ENCODE assay signal across 33 cellular contexts in genomic region chr2:236684534-236685256, GRCh38.
A peak's percentile ranks its signal among the peaks of the same experiment; 100 is the strongest.
DNase-seq lines count a peak whose midpoint lies in the region; ATAC-seq, FAIRE-seq and TF ChIP-seq lines count a peak whose summit lies in the region.
"Had no signal": no experiment of that assay in that cellular context is flagged by ENCODE, and none has a peak within 500 bp of the region (broad histone marks: within the 10 kb centered on the region; RNA-seq: fewer than 3 reads in every experiment).

No MANE protein-coding gene starts in this region.

- BruUV-seq in Caco-2 (replicated peaks; lab: Mats Ljungman, UMichigan) (no TSS peak), GM12878 (replicated peaks; lab: Mats Ljungman, UMichigan) (no TSS peak)

- H2AFZ ChIP-seq in GM12878 (ENCODE audit: control insufficient read depth, low read depth, low read length): no peak overlapping the region

- no peak overlapping the region for H3K56ac ChIP-seq in mesendoderm (ENCODE audit: low read length)

- intact Hi-C loops in Caco-2 (cut with micrococcal nuclease; ENCODE audit: unreplicated experiment): no loop called here
- intact Hi-C loops in GM12878 (cut with micrococcal nuclease; ENCODE audit: unreplicated experiment): no loop called here
- intact Hi-C loops in activated T-helper 2 cell treated with anti-CD3 and anti-CD28 coated beads, Interferon-gamma antibody, Interleukin-2, Interleukin-4, amounts not matched to agents 10 μg/mL and 5 μg/mL and 100 μg/mL, durations not matched to agents 14 hours and 24 hours and 36 hours (cut with micrococcal nuclease): no loop called here

- TF ChIP-seq CTCF in Caco-2 (IDR thresholded peaks at IDR 0.05; ENCODE audit: insufficient read depth in 1 of 2, low read depth in 1 of 2, low read length in 1 of 2, severe bottlenecking in 1 of 2, unreplicated experiment in 1 of 2) (no peak), HFFc6 (IDR thresholded peaks at IDR 0.05) (no peak), GM12878 (IDR thresholded peaks at IDR 0.05 in 2 of 3, conservative IDR thresholded peaks at IDR 0.05 in 1 of 3; ENCODE audit: control insufficient read depth in 2 of 3, extremely low read depth in 1 of 3, insufficient read depth in 1 of 3, low read depth in 3 of 3, low read length in 3 of 3) (no peak)

- H2BK120ac ChIP-seq in mesendoderm (ENCODE audit: low read depth, low read length): no peak overlapping the region

- no peak overlapping the region for H3K4ac ChIP-seq in mesendoderm (ENCODE audit: low read depth, low read length)

- no peak for TF ChIP-seq EP300 in GM12878 (IDR thresholded peaks at IDR 0.05; ENCODE audit: borderline replicate concordance in 1 of 2, control insufficient read depth in 1 of 2, low read depth in 2 of 2, low read length in 2 of 2)

- H3K27ac Mint-ChIP-seq in Caco-2 (ENCODE audit: unreplicated experiment): peak overlapping the region; percentile 67
- no peak overlapping the region for H3K27ac Mint-ChIP-seq in HFFc6
- no peak overlapping the region for H3K27ac Mint-ChIP-seq in activated T-helper 2 cell treated with anti-CD3 and anti-CD28 coated beads, Interferon-gamma antibody, Interleukin-2, Interleukin-4, amounts not matched to agents 10 μg/mL and 5 μg/mL and 100 μg/mL, durations not matched to agents 14 hours and 24 hours and 36 hours
- H3K27ac Mint-ChIP-seq: B cell; effector memory CD8-positive, alpha-beta T cell; naive thymus-derived CD4-positive, alpha-beta T cell had no signal

- H2BK5ac ChIP-seq in mesendoderm (ENCODE audit: low read length): no peak overlapping the region

- TF ChIP-seq POLR2A in GM12878 (IDR thresholded peaks at IDR 0.05; ENCODE audit: low read depth, low read length): no peak

- in situ Hi-C loops in GM12878 (cut with MboI): no loop called here

- H3K4me1 ChIP-seq in Caco-2: no peaks in the 10 kb centered on the region
- H3K4me1 ChIP-seq in GM12878 (ENCODE audit: control insufficient read depth, insufficient read depth, low read length): no peaks in the 10 kb centered on the region
- peaks cover 7% of the 10 kb centered on the region for H3K4me1 ChIP-seq in mesendoderm (ENCODE audit: control insufficient read depth, low read depth, low read length)
- H3K4me1 ChIP-seq: transverse colon had no signal

- H3K9me3 ChIP-seq in Caco-2: no peaks in the 10 kb centered on the region
- H3K9me3 ChIP-seq in GM12878 (replicated peaks; ENCODE audit: control insufficient read depth, insufficient read depth, low read length): no peaks in the 10 kb centered on the region
- H3K9me3 ChIP-seq: SJSA1, transverse colon had no signal

- H3K36me3 Mint-ChIP-seq in Caco-2 (ENCODE audit: insufficient read depth, unreplicated experiment) (no peaks in the 10 kb centered on the region), HFFc6 (ENCODE audit: low read depth) (no peaks in the 10 kb centered on the region)
- no peaks in the 10 kb centered on the region for H3K36me3 Mint-ChIP-seq in activated T-helper 2 cell treated with anti-CD3 and anti-CD28 coated beads, Interferon-gamma antibody, Interleukin-2, Interleukin-4, amounts not matched to agents 10 μg/mL and 5 μg/mL and 100 μg/mL, durations not matched to agents 14 hours and 24 hours and 36 hours (ENCODE audit: low read depth)
- H3K36me3 Mint-ChIP-seq: naive thymus-derived CD4-positive, alpha-beta T cell had no signal

- no peak overlapping the region for H4K8ac ChIP-seq in mesendoderm (ENCODE audit: low read depth, low read length)

- no peak overlapping the region for H3K4me2 ChIP-seq in GM12878 (ENCODE audit: control insufficient read depth, insufficient read depth)
- no peak overlapping the region for H3K4me2 ChIP-seq in mesendoderm (ENCODE audit: low read length)

- H3K23ac ChIP-seq in mesendoderm (ENCODE audit: low read length): no peak overlapping the region

- no peak overlapping the region for H4K5ac ChIP-seq in mesendoderm (ENCODE audit: low read length)

- no peak overlapping the region for H3K27ac ChIP-seq in GM12878 (ENCODE audit: control insufficient read depth, insufficient read depth)
- H3K27ac ChIP-seq in mesendoderm (ENCODE audit: low read depth, low read length): no peak overlapping the region
- H3K27ac ChIP-seq: SJSA1, transverse colon, WERI-Rb-1 had no signal

- no peak for FAIRE-seq in GM12878 (lab: Jason Lieb, UNC)
- FAIRE-seq: GM12891, keratinocyte had no signal

- H4K20me1 ChIP-seq in GM12878 (ENCODE audit: control insufficient read depth, insufficient read depth): no peaks in the 10 kb centered on the region

- H3K9me3 Mint-ChIP-seq in Caco-2 (ENCODE audit: unreplicated experiment) (no peaks in the 10 kb centered on the region), HFFc6 (peaks cover 5% of the 10 kb centered on the region; the same call in 1 of the 2 replicates)
- H3K9me3 Mint-ChIP-seq in activated T-helper 2 cell treated with anti-CD3 and anti-CD28 coated beads, Interferon-gamma antibody, Interleukin-2, Interleukin-4, amounts not matched to agents 10 μg/mL and 5 μg/mL and 100 μg/mL, durations not matched to agents 14 hours and 24 hours and 36 hours: no peaks in the 10 kb centered on the region
- H3K9me3 Mint-ChIP-seq: effector memory CD8-positive, alpha-beta T cell; naive thymus-derived CD4-positive, alpha-beta T cell had no signal

- no peak overlapping the region for H2BK15ac ChIP-seq in mesendoderm (replicated peaks; ENCODE audit: low read depth)

- ATAC-seq in GM12878 (peak; percentile 41; the same call in 1 of the 3 replicates), GM18867 (IDR thresholded peaks at IDR 0.05; ENCODE audit: unreplicated experiment) (no peak)
- ATAC-seq: effector memory CD8-positive, alpha-beta T cell; left ventricle myocardium superior; naive thymus-derived CD4-positive, alpha-beta T cell had no signal

- no peak overlapping the region for H3K18ac ChIP-seq in mesendoderm (ENCODE audit: low read length)

- RAD21 ChIA-PET in GM12878 (lab: Charles Lee; ENCODE audit: unreplicated experiment): interaction anchor here (1.0 kb wide), 1 partner anchor 114 kb away, joined by 3 read pairs; no protein-coding TSS in a partner anchor

- no peak overlapping the region for H3K4me3 ChIP-seq in Caco-2 (ENCODE audit: low read depth, low read length)
- no peak overlapping the region for H3K4me3 ChIP-seq in GM12878
- H3K4me3 ChIP-seq in mesendoderm (ENCODE audit: low read length): no peak overlapping the region
- H3K4me3 ChIP-seq: SJSA1, transverse colon had no signal

- DNase-seq in Caco-2 (no peak), HFFc6 (no peak), GM12878 (ENCODE audit: low read depth, low spot score) (no peak), mesendoderm (peak; percentile 46), NCI-H1417 treated with DMSO at 0.1 percent for 48 hours (lab: John Stamatoyannopoulos, UW) (no peak), C1 segment of cervical spinal cord (lab: John Stamatoyannopoulos, UW) (no peak)
- no peak for DNase-seq in activated T-helper 2 cell treated with anti-CD3 and anti-CD28 coated beads, Interferon-gamma antibody, Interleukin-2, Interleukin-4, amounts not matched to agents 10 μg/mL and 5 μg/mL and 100 μg/mL, durations not matched to agents 14 hours and 24 hours and 36 hours (ENCODE audit: low spot score)
- DNase-seq: ACHN; activated CD4-positive, alpha-beta T cell treated with anti-CD3 and anti-CD28 coated beads for 48 hours; activated naive CD4-positive, alpha-beta T cell; activated T-cell treated with anti-CD3 and anti-CD28 coated beads, Interleukin-2, amount 50 U/mL, for 1 hour; central memory CD4-positive, alpha-beta T cell; cortex of kidney; effector memory CD8-positive, alpha-beta T cell; EL; erythroblast; glutamatergic neuron; left ventricle myocardium superior; naive thymus-derived CD4-positive, alpha-beta T cell; NCI-H1092 treated with DMSO at 0.1 percent for 48 hours; NCI-H1930; NCI-H2227 treated with DMSO at 0.1 percent for 48 hours; NCI-H526 treated with DMSO at 0.1 percent for 48 hours; RPMI8226; stimulated activated CD4-positive, alpha-beta T cell treated with anti-CD3 and anti-CD28 coated beads, Interleukin-4, amount 100 ng/mL, for 24 hours; T-helper 9 cell; transverse colon; WERI-Rb-1 had no signal

- H3K4me1 Mint-ChIP-seq in Caco-2 (ENCODE audit: low read depth, unreplicated experiment) (no peaks in the 10 kb centered on the region), HFFc6 (ENCODE audit: low read depth) (peaks cover 12% of the 10 kb centered on the region; the same call in 1 of the 2 replicates)
- no peaks in the 10 kb centered on the region for H3K4me1 Mint-ChIP-seq in activated T-helper 2 cell treated with anti-CD3 and anti-CD28 coated beads, Interferon-gamma antibody, Interleukin-2, Interleukin-4, amounts not matched to agents 10 μg/mL and 5 μg/mL and 100 μg/mL, durations not matched to agents 14 hours and 24 hours and 36 hours (ENCODE audit: low read depth)
- H3K4me1 Mint-ChIP-seq: B cell had no signal

- no peaks in the 10 kb centered on the region for H3K79me2 ChIP-seq in GM12878 (ENCODE audit: control insufficient read depth, insufficient read depth, low read length)
- no peaks in the 10 kb centered on the region for H3K79me2 ChIP-seq in mesendoderm (ENCODE audit: control insufficient read depth, insufficient read depth, low read length)

- POLR2A ChIA-PET in Caco-2 (lab: Charles Lee): no interaction called here
- POLR2A ChIA-PET in GM12878 (lab: Charles Lee): no interaction called here

- H3K27me3 ChIP-seq in Caco-2 (replicated peaks; ENCODE audit: control insufficient read depth, insufficient read depth, low read length): no peaks in the 10 kb centered on the region
- peaks cover 0 to 4% of the 10 kb centered on the region in 2 experiments; a peak in 2 of 4 replicates for H3K27me3 ChIP-seq in GM12878 (replicated peaks in 1 of 2; ENCODE audit: control insufficient read depth in 2 of 2, insufficient read depth in 2 of 2, low read length in 1 of 2)
- no peaks in the 10 kb centered on the region for H3K27me3 ChIP-seq in mesendoderm (ENCODE audit: insufficient read depth, low read length, poor library complexity)
- H3K27me3 ChIP-seq: SJSA1, transverse colon had no signal

- 40% methylated on average over 8 of the region's 8 CpGs for WGBS in GM12878 (ENCODE audit: insufficient coverage, insufficient replicate concordance, low lambda C conversion rate, missing lambda C conversion rate)
- no CpG with 5 or more reads among the region's 8 CpGs for WGBS in mesendoderm (ENCODE audit: extremely low coverage, insufficient coverage, low lambda C conversion rate)

- H3K27me3 Mint-ChIP-seq in Caco-2 (ENCODE audit: insufficient read depth, unreplicated experiment) (no peaks in the 10 kb centered on the region), HFFc6 (ENCODE audit: insufficient read depth) (peaks cover 15% of the 10 kb centered on the region)
- peaks cover 1% of the 10 kb centered on the region for H3K27me3 Mint-ChIP-seq in activated T-helper 2 cell treated with anti-CD3 and anti-CD28 coated beads, Interferon-gamma antibody, Interleukin-2, Interleukin-4, amounts not matched to agents 10 μg/mL and 5 μg/mL and 100 μg/mL, durations not matched to agents 14 hours and 24 hours and 36 hours (ENCODE audit: low read depth)

- no peak overlapping the region for H3K4me3 Mint-ChIP-seq in Caco-2 (ENCODE audit: unreplicated experiment)
- H3K4me3 Mint-ChIP-seq in HFFc6: peak overlapping the region; percentile 15; the same call in 1 of the 2 replicates
- no peak overlapping the region for H3K4me3 Mint-ChIP-seq in activated T-helper 2 cell treated with anti-CD3 and anti-CD28 coated beads, Interferon-gamma antibody, Interleukin-2, Interleukin-4, amounts not matched to agents 10 μg/mL and 5 μg/mL and 100 μg/mL, durations not matched to agents 14 hours and 24 hours and 36 hours (ENCODE audit: low read depth)
- H3K4me3 Mint-ChIP-seq: B cell; effector memory CD8-positive, alpha-beta T cell; naive thymus-derived CD4-positive, alpha-beta T cell had no signal

- CTCF ChIA-PET in Caco-2 (lab: Charles Lee): no interaction called here
- CTCF ChIA-PET in GM12878 (lab: Yijun Ruan, JAX): no interaction called here

- H2AK5ac ChIP-seq in mesendoderm (ENCODE audit: low read length): no peak overlapping the region

- H3K36me3 ChIP-seq in Caco-2 (ENCODE audit: control insufficient read depth, insufficient read depth, low read length) (no peaks in the 10 kb centered on the region), GM12878 (ENCODE audit: control insufficient read depth in 2 of 2, insufficient read depth in 2 of 2, low read length in 1 of 2) (no peaks in the 10 kb centered on the region), mesendoderm (ENCODE audit: control insufficient read depth, insufficient read depth, low read length) (no peaks in the 10 kb centered on the region)
- H3K36me3 ChIP-seq: SJSA1, transverse colon, WERI-Rb-1 had no signal

- H3K79me1 ChIP-seq in mesendoderm (ENCODE audit: low read length): no peaks in the 10 kb centered on the region

- H3K9ac ChIP-seq in GM12878 (ENCODE audit: control insufficient read depth, insufficient read depth, low read length) (no peak overlapping the region), mesendoderm (ENCODE audit: low read length) (no peak overlapping the region)

- TF ChIP-seq RAD21 in GM12878 (IDR thresholded peaks at IDR 0.05; ENCODE audit: insufficient read depth, low read depth, low read length): no peak

- SMC1A ChIA-PET in GM12878 (lab: Charles Lee; ENCODE audit: uncharacterized antibody, unreplicated experiment): no interaction called here
